Comparison of ENCODE assay signal across 1 cellular context in genomic region chr16:73068546-73069401, GRCh38.
A peak's percentile ranks its signal among the peaks of the same experiment; 100 is the strongest.
TF ChIP-seq lines count a peak whose summit lies in the region.

No MANE protein-coding gene starts in this region.

TF ChIP-seq in HEK293, 187 proteins besides CTCF, POLR2A, EP300 and RAD21 (continued from another document and continues in another):
- TF ChIP-seq, protein P1, sequence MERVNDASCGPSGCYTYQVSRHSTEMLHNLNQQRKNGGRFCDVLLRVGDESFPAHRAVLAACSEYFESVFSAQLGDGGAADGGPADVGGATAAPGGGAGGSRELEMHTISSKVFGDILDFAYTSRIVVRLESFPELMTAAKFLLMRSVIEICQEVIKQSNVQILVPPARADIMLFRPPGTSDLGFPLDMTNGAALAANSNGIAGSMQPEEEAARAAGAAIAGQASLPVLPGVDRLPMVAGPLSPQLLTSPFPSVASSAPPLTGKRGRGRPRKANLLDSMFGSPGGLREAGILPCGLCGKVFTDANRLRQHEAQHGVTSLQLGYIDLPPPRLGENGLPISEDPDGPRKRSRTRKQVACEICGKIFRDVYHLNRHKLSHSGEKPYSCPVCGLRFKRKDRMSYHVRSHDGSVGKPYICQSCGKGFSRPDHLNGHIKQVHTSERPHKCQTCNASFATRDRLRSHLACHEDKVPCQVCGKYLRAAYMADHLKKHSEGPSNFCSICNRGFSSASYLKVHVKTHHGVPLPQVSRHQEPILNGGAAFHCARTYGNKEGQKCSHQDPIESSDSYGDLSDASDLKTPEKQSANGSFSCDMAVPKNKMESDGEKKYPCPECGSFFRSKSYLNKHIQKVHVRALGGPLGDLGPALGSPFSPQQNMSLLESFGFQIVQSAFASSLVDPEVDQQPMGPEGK (tag by site-specific recombination; IDR thresholded peaks at IDR 0.05) = peak; percentile 77
- peak; percentile 88 for TF ChIP-seq KLF10 (tag by site-specific recombination; IDR thresholded peaks at IDR 0.05)
- peak; percentile 53 for TF ChIP-seq ZNF394 (tag by site-specific recombination; IDR thresholded peaks at IDR 0.05; ENCODE audit: borderline replicate concordance)
- TF ChIP-seq, protein P2, sequence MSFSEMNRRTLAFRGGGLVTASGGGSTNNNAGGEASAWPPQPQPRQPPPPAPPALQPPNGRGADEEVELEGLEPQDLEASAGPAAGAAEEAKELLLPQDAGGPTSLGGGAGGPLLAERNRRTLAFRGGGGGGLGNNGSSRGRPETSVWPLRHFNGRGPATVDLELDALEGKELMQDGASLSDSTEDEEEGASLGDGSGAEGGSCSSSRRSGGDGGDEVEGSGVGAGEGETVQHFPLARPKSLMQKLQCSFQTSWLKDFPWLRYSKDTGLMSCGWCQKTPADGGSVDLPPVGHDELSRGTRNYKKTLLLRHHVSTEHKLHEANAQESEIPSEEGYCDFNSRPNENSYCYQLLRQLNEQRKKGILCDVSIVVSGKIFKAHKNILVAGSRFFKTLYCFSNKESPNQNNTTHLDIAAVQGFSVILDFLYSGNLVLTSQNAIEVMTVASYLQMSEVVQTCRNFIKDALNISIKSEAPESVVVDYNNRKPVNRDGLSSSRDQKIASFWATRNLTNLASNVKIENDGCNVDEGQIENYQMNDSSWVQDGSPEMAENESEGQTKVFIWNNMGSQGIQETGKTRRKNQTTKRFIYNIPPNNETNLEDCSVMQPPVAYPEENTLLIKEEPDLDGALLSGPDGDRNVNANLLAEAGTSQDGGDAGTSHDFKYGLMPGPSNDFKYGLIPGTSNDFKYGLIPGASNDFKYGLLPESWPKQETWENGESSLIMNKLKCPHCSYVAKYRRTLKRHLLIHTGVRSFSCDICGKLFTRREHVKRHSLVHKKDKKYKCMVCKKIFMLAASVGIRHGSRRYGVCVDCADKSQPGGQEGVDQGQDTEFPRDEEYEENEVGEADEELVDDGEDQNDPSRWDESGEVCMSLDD (tag by site-specific recombination; IDR thresholded peaks at IDR 0.05) = 0 out of 2 replicates have a peak, but pooled peaks have one; percentile 47
- TF ChIP-seq, protein P3, sequence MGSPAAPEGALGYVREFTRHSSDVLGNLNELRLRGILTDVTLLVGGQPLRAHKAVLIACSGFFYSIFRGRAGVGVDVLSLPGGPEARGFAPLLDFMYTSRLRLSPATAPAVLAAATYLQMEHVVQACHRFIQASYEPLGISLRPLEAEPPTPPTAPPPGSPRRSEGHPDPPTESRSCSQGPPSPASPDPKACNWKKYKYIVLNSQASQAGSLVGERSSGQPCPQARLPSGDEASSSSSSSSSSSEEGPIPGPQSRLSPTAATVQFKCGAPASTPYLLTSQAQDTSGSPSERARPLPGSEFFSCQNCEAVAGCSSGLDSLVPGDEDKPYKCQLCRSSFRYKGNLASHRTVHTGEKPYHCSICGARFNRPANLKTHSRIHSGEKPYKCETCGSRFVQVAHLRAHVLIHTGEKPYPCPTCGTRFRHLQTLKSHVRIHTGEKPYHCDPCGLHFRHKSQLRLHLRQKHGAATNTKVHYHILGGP (tag by site-specific recombination; IDR thresholded peaks at IDR 0.05) = no peak
- no peak for TF ChIP-seq ZNF610 (tag by site-specific recombination; IDR thresholded peaks at IDR 0.05; ENCODE audit: borderline replicate concordance)
- TF ChIP-seq ZEB2 (tag by site-specific recombination; IDR thresholded peaks at IDR 0.05) = peak; percentile 94
- no peak; the same call in 1 of the 2 replicates for TF ChIP-seq KLF1 (tag by site-specific recombination; IDR thresholded peaks at IDR 0.05)
- no peak for TF ChIP-seq ZNF138 (tag by site-specific recombination; IDR thresholded peaks at IDR 0.05; ENCODE audit: borderline replicate concordance)
- TF ChIP-seq SP3 (tag by site-specific recombination; IDR thresholded peaks at IDR 0.05) = peak; percentile 30; the same call in 1 of the 2 replicates
- no peak; the same call in 1 of the 2 replicates for TF ChIP-seq KLF7 (tag by site-specific recombination; IDR thresholded peaks at IDR 0.05; ENCODE audit: borderline replicate concordance)
- no peak for TF ChIP-seq ZNF133 (tag by site-specific recombination; IDR thresholded peaks at IDR 0.05)
- no peak for TF ChIP-seq ZNF302 (tag by site-specific recombination; IDR thresholded peaks at IDR 0.05; ENCODE audit: low read depth)
- TF ChIP-seq ZNF792 (tag by site-specific recombination; IDR thresholded peaks at IDR 0.05) = no peak; the same call in 1 of the 2 replicates
- TF ChIP-seq, protein P4, sequence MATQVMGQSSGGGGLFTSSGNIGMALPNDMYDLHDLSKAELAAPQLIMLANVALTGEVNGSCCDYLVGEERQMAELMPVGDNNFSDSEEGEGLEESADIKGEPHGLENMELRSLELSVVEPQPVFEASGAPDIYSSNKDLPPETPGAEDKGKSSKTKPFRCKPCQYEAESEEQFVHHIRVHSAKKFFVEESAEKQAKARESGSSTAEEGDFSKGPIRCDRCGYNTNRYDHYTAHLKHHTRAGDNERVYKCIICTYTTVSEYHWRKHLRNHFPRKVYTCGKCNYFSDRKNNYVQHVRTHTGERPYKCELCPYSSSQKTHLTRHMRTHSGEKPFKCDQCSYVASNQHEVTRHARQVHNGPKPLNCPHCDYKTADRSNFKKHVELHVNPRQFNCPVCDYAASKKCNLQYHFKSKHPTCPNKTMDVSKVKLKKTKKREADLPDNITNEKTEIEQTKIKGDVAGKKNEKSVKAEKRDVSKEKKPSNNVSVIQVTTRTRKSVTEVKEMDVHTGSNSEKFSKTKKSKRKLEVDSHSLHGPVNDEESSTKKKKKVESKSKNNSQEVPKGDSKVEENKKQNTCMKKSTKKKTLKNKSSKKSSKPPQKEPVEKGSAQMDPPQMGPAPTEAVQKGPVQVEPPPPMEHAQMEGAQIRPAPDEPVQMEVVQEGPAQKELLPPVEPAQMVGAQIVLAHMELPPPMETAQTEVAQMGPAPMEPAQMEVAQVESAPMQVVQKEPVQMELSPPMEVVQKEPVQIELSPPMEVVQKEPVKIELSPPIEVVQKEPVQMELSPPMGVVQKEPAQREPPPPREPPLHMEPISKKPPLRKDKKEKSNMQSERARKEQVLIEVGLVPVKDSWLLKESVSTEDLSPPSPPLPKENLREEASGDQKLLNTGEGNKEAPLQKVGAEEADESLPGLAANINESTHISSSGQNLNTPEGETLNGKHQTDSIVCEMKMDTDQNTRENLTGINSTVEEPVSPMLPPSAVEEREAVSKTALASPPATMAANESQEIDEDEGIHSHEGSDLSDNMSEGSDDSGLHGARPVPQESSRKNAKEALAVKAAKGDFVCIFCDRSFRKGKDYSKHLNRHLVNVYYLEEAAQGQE (tag by site-specific recombination; IDR thresholded peaks at IDR 0.05) = no peak
- TF ChIP-seq ZNF692 (tag by site-specific recombination; IDR thresholded peaks at IDR 0.05) = no peak; the same call in none of the 2 replicates
- TF ChIP-seq ZNF558 (tag by site-specific recombination; IDR thresholded peaks at IDR 0.05) = no peak; the same call in 1 of the 2 replicates
- TF ChIP-seq ZNF621 (tag by site-specific recombination; IDR thresholded peaks at IDR 0.05) = no peak
- TF ChIP-seq, protein P5, sequence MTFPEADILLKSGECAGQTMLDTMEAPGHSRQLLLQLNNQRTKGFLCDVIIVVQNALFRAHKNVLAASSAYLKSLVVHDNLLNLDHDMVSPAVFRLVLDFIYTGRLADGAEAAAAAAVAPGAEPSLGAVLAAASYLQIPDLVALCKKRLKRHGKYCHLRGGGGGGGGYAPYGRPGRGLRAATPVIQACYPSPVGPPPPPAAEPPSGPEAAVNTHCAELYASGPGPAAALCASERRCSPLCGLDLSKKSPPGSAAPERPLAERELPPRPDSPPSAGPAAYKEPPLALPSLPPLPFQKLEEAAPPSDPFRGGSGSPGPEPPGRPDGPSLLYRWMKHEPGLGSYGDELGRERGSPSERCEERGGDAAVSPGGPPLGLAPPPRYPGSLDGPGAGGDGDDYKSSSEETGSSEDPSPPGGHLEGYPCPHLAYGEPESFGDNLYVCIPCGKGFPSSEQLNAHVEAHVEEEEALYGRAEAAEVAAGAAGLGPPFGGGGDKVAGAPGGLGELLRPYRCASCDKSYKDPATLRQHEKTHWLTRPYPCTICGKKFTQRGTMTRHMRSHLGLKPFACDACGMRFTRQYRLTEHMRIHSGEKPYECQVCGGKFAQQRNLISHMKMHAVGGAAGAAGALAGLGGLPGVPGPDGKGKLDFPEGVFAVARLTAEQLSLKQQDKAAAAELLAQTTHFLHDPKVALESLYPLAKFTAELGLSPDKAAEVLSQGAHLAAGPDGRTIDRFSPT (tag by site-specific recombination; IDR thresholded peaks at IDR 0.05) = peak; percentile 89
- no peak for TF ChIP-seq ZNF544 (tag by site-specific recombination; IDR thresholded peaks at IDR 0.05)
- no peak for TF ChIP-seq ZNF354C (tag by site-specific recombination; IDR thresholded peaks at IDR 0.05; ENCODE audit: borderline replicate concordance, low read depth)
- TF ChIP-seq ZNF416 (tag by site-specific recombination; IDR thresholded peaks at IDR 0.05) = no peak
- no peak for TF ChIP-seq ZNF248 (tag by site-specific recombination; IDR thresholded peaks at IDR 0.05)
- no peak for TF ChIP-seq GLI2 (tag by site-specific recombination; IDR thresholded peaks at IDR 0.05; ENCODE audit: borderline replicate concordance, low read depth)
- TF ChIP-seq ZNF660 (tag by site-specific recombination; IDR thresholded peaks at IDR 0.05) = peak; percentile 93
- no peak for TF ChIP-seq MEIS1 (CRISPR knock-in tag; IDR thresholded peaks at IDR 0.05; ENCODE audit: borderline replicate concordance)
- no peak for TF ChIP-seq HOXA7 (CRISPR knock-in tag; IDR thresholded peaks at IDR 0.05; ENCODE audit: borderline replicate concordance)
- TF ChIP-seq YY2 (tag by site-specific recombination; IDR thresholded peaks at IDR 0.05) = no peak
- TF ChIP-seq ZNF280D (tag by site-specific recombination; IDR thresholded peaks at IDR 0.05) = no peak
- no peak for TF ChIP-seq ZNF571 (tag by site-specific recombination; IDR thresholded peaks at IDR 0.05)
- no peak for TF ChIP-seq ZNF423 (tag by site-specific recombination; IDR thresholded peaks at IDR 0.05)
- TF ChIP-seq, protein P6, sequence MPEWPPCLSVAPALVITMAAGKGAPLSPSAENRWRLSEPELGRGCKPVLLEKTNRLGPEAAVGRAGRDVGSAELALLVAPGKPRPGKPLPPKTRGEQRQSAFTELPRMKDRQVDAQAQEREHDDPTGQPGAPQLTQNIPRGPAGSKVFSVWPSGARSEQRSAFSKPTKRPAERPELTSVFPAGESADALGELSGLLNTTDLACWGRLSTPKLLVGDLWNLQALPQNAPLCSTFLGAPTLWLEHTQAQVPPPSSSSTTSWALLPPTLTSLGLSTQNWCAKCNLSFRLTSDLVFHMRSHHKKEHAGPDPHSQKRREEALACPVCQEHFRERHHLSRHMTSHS (tag by site-specific recombination; IDR thresholded peaks at IDR 0.05) = no peak
- 0 out of 2 replicates have a peak, but pooled peaks have one; percentile 55 for TF ChIP-seq ZSCAN16 (tag by site-specific recombination; IDR thresholded peaks at IDR 0.05)
- TF ChIP-seq, protein P7, sequence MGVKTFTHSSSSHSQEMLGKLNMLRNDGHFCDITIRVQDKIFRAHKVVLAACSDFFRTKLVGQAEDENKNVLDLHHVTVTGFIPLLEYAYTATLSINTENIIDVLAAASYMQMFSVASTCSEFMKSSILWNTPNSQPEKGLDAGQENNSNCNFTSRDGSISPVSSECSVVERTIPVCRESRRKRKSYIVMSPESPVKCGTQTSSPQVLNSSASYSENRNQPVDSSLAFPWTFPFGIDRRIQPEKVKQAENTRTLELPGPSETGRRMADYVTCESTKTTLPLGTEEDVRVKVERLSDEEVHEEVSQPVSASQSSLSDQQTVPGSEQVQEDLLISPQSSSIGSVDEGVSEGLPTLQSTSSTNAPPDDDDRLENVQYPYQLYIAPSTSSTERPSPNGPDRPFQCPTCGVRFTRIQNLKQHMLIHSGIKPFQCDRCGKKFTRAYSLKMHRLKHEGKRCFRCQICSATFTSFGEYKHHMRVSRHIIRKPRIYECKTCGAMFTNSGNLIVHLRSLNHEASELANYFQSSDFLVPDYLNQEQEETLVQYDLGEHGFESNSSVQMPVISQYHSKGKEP (tag by site-specific recombination; IDR thresholded peaks at IDR 0.05) = peak; percentile 71; the same call in 1 of the 2 replicates
- TF ChIP-seq ZNF473 (tag by site-specific recombination; IDR thresholded peaks at IDR 0.05) = no peak
- no peak for TF ChIP-seq EGR2 (tag by site-specific recombination; IDR thresholded peaks at IDR 0.05; ENCODE audit: low read depth)
- peak; percentile 90 for TF ChIP-seq BCL11A (tag by site-specific recombination; IDR thresholded peaks at IDR 0.05; ENCODE audit: low read depth)
- peak; percentile 37; the same call in 1 of the 2 replicates for TF ChIP-seq GLIS2 (tag by site-specific recombination; IDR thresholded peaks at IDR 0.05)
- no peak for TF ChIP-seq SCRT1 (tag by site-specific recombination; IDR thresholded peaks at IDR 0.05; ENCODE audit: borderline replicate concordance)
- no peak for TF ChIP-seq GLI4 (tag by site-specific recombination; IDR thresholded peaks at IDR 0.05)
- no peak for TF ChIP-seq ZNF221 (tag by site-specific recombination; IDR thresholded peaks at IDR 0.05; ENCODE audit: borderline replicate concordance)
- no peak for TF ChIP-seq ZNF596 (tag by site-specific recombination; IDR thresholded peaks at IDR 0.05)
- no peak for TF ChIP-seq RBAK (tag by site-specific recombination; IDR thresholded peaks at IDR 0.05)
- TF ChIP-seq SCRT2 (tag by site-specific recombination; IDR thresholded peaks at IDR 0.05) = peak; percentile 67
- peak; percentile 84 for TF ChIP-seq ZNF561 (tag by site-specific recombination; IDR thresholded peaks at IDR 0.05; ENCODE audit: borderline replicate concordance)
